8 cellular contexts compared by ENCODE assay signal in the genomic region with DNA sequence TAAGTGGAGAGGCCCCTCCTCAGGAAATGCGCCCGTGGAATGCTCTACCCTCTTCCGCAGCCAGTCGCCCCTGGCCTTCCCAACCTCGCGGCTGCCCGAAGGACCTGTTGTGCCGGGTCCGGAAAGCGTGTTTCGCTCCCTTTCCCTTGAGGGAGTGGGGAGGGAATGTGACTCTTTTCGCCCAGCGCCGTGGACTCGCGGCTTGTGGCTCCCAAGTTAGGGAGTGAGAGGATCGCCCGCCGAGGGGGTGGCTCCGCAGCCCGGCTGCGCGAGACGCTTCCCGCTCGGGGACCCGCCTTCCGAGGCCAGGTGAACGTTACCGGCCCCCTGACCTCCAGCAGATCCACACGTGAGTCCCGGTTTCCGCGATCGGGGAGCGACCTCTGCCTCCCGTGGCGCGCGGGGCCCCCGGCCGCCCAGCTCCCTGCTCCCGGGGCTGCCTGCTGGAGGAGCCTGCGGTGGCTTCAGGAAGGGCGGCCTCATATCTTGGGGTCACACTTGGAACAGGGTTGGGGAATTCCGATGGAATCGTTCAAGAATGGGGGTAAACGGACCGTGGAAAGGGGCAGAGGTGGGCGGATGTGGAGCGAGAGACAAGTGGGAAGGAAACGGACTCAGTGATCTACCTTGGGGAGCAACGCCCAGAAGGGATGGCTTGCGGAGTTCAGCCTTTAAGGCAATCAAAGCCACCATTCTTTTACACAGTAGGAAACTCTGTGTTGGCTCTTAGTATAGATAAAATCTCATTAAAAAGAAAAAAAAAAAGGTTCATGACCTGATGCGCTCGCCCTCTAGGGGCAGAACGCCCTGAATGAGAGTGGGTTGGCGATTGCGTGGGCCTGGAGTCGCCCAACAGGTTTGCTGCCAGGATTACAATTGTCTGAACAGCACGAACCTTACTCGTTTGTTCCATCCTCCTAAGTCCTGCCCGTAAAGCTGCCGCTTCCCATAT. TPM values are rescaled to one million over a fixed set of nuclear protein-coding genes. Genes with fewer than 3 reads are reported as not detected.
DNase-seq lines count a peak whose midpoint lies in the region; ATAC-seq, FAIRE-seq and TF ChIP-seq lines count a peak whose summit lies in the region.

No MANE protein-coding gene starts in this region.

- H3K79me2 ChIP-seq in OCI-LY7 (ENCODE audit: insufficient read depth, low read depth, low read length) (no peaks in the 10 kb centered on the region), keratinocyte (ENCODE audit: control insufficient read depth, insufficient read depth, low read length) (no peaks in the 10 kb centered on the region)

- peak; percentile 59 for TF ChIP-seq CTCF in OCI-LY7 (conservative IDR thresholded peaks at IDR 0.05; ENCODE audit: low read length)
- peak; percentile 32 to 49 (median 48) for TF ChIP-seq CTCF in breast epithelium (IDR thresholded peaks at IDR 0.05)
- TF ChIP-seq CTCF in keratinocyte (optimal IDR thresholded peaks at IDR 0.05 in 1 of 3, IDR thresholded peaks at IDR 0.05 in 1 of 3, conservative IDR thresholded peaks at IDR 0.05 in 1 of 3; ENCODE audit: extremely low read depth in 1 of 3, insufficient read depth in 2 of 3, low read length in 3 of 3), result peak; percentile 50 to 61 (median 56)

- H3K4me2 ChIP-seq in OCI-LY7 (ENCODE audit: low read length) (peak overlapping the region; percentile 48; the same call in 1 of the 2 replicates), keratinocyte (ENCODE audit: control insufficient read depth, extremely low read depth, insufficient read depth, low read depth, low read length) (peak overlapping the region; percentile 92)

- no peaks in the 10 kb centered on the region for H3K9me1 ChIP-seq in keratinocyte (ENCODE audit: control insufficient read depth, extremely low read depth, insufficient read depth, low read length)

- H3K36me3 ChIP-seq in OCI-LY7 (ENCODE audit: insufficient read depth, low read length), result no peaks in the 10 kb centered on the region
- no peaks in the 10 kb centered on the region for H3K36me3 ChIP-seq in breast epithelium
- no peaks in the 10 kb centered on the region for H3K36me3 ChIP-seq in keratinocyte (ENCODE audit: control insufficient read depth in 2 of 2, extremely low read depth in 1 of 2, insufficient read depth in 2 of 2, low read length in 2 of 2)

- H2AFZ ChIP-seq in OCI-LY7 (ENCODE audit: low read length) (no peak overlapping the region), keratinocyte (ENCODE audit: control insufficient read depth, low read length) (peak overlapping the region; percentile 97)

- POLR2A ChIA-PET in OCI-LY7 (lab: Charles Lee), result no interaction called here

- H3K4me1 ChIP-seq in OCI-LY7 (ENCODE audit: insufficient read depth, low read length, poor library complexity, severe bottlenecking) (no peaks in the 10 kb centered on the region), breast epithelium (peaks cover 0 to 3% of the 10 kb centered on the region in 2 donors), keratinocyte (ENCODE audit: control insufficient read depth, extremely low read depth, insufficient read depth, low read length) (peaks cover 19% of the 10 kb centered on the region)

- H3K27ac ChIP-seq in OCI-LY7 (ENCODE audit: low read depth, low read length, poor library complexity, severe bottlenecking) (no peak overlapping the region), breast epithelium (peak overlapping the region; percentile 89 to 90), keratinocyte (ENCODE audit: control insufficient read depth, insufficient read depth, low read length) (peak overlapping the region; percentile 61)

- H3K4me3 ChIP-seq in OCI-LY7 (ENCODE audit: low read depth, low read length, poor library complexity, severe bottlenecking) (no peak overlapping the region), breast epithelium (peak overlapping the region; percentile 55 to 91 (median 73)), keratinocyte (ENCODE audit: control insufficient read depth in 2 of 3, extremely low read depth in 1 of 3, insufficient read depth in 2 of 3, low read depth in 1 of 3, low read length in 3 of 3) (peak overlapping the region; percentile 67 to 94 (median 85))

- no peaks in the 10 kb centered on the region for H4K20me1 ChIP-seq in OCI-LY7 (ENCODE audit: insufficient read depth, low read length)
- no peaks in the 10 kb centered on the region for H4K20me1 ChIP-seq in keratinocyte (ENCODE audit: control insufficient read depth, extremely low read depth, insufficient read depth, low read length)

- no peak for TF ChIP-seq POLR2A in breast epithelium (IDR thresholded peaks at IDR 0.05)

- peak overlapping the region; percentile 88 for H3K9ac ChIP-seq in keratinocyte (ENCODE audit: control insufficient read depth, extremely low read depth, insufficient read depth, low read length)

- peak; percentile 43 for FAIRE-seq in keratinocyte (lab: Jason Lieb, UNC)

- dilution Hi-C loops in keratinocyte (cut with MboI; ENCODE audit: extremely low pct_ligation_motif_present, low sequenced_read_pairs), result no loop called here

- peak; percentile 35 for ATAC-seq in GM18498 (IDR thresholded peaks at IDR 0.05; ENCODE audit: unreplicated experiment)

- H3K27me3 ChIP-seq in breast epithelium (no peaks in the 10 kb centered on the region), keratinocyte (ENCODE audit: control insufficient read depth, extremely low read depth, insufficient read depth, low read length) (no peaks in the 10 kb centered on the region)

- H3K9me2 ChIP-seq in OCI-LY7 (ENCODE audit: insufficient read depth, low read length), result no peaks in the 10 kb centered on the region; the same call in 1 of the 2 replicates

- CTCF ChIA-PET in OCI-LY7 (lab: Charles Lee; ENCODE audit: unreplicated experiment), result no interaction called here

- peak; percentile 21 for DNase-seq in 8988T
- DNase-seq in OCI-LY7 (ENCODE audit: low spot score), result peak; percentile 4
- DNase-seq in breast epithelium (ENCODE audit: low spot score in 2 of 2), result peak; percentile 59 to 62
- no peak for DNase-seq in keratinocyte (ENCODE audit: low read depth, low spot score)
- DNase-seq in stimulated activated CD4-positive, alpha-beta T cell treated with anti-CD3 and anti-CD28 coated beads, Interleukin-2, amount 100 ng/mL, for 4 hours (ENCODE audit: low read depth), result peak; percentile 11
- no peak for DNase-seq in NCI-H1105 treated with DMSO at 0.1 percent for 48 hours (lab: John Stamatoyannopoulos, UW)
- DNase-seq in NCI-H187 (lab: John Stamatoyannopoulos, UW), result no peak

- H3K9me3 ChIP-seq in OCI-LY7 (ENCODE audit: low read length) (no peaks in the 10 kb centered on the region), breast epithelium (no peaks in the 10 kb centered on the region), keratinocyte (ENCODE audit: control insufficient read depth, low read depth, low read length) (no peaks in the 10 kb centered on the region)

- BruUV-seq in OCI-LY7 (replicated peaks; lab: Mats Ljungman, UMichigan), result no TSS peak

- intact Hi-C loops in OCI-LY7 (cut with micrococcal nuclease; ENCODE audit: unreplicated experiment), result no loop called here
- intact Hi-C loops in breast epithelium (cut with DNase I; ENCODE audit: low total_unique reads), result no loop called here

RNA-seq across cellular contexts. Expression of a gene that starts 0.9 kb away (rescaled TPM):
- total RNA-seq in OCI-LY7 (2014; rRNA removed; shearing (Covaris generic)), result not detected in 2 replicates
- not detected in 2 replicates for total RNA-seq in OCI-LY7 (2022)
- 100 to 1,000 TPM in 1 of 3 donors, 10 to 100 TPM in 2; 27.2 to 266 (median 81.3) TPM for total RNA-seq in breast epithelium
- polyA plus RNA-seq in keratinocyte, result 99.6 to 135 TPM (median 129 TPM) in 3 replicates
- 264 TPM for polyA plus RNA-seq in keratinocyte (2011; ENCODE audit: low read depth)
- 153 and 181 TPM in 2 replicates for polyA plus RNA-seq in keratinocyte (2011; cell fraction: cytosol; rRNA removed)
- polyA plus RNA-seq in keratinocyte (2011; cell fraction: nucleus; rRNA removed), result 73.6 and 80.3 TPM in 2 replicates
- polyA plus RNA-seq in keratinocyte (2012; ENCODE audit: low replicate concordance), result 66.5 and 140 TPM in 2 replicates
- 36.9 to 56.3 TPM (median 40.5 TPM) in 3 replicates for polyA minus RNA-seq in keratinocyte
- polyA minus RNA-seq in keratinocyte (2011; cell fraction: cytosol; rRNA and poly(A)+ RNA removed), result 66.2 TPM
- 20.3 and 30.7 TPM in 2 replicates for polyA minus RNA-seq in keratinocyte (2011; cell fraction: nucleus; rRNA and poly(A)+ RNA removed)

Comparison
In these comparisons a context has a peak if more than half of its experiments do, and no peak if none do; other contexts are left out.
1. DNase-seq: peak in 8988T (single experiment), OCI-LY7 (single experiment), breast epithelium (2 of 2) and stimulated activated CD4-positive, alpha-beta T cell treated with anti-CD3 and anti-CD28 coated beads, Interleukin-2, amount 100 ng/mL, for 4 hours (single experiment); none in keratinocyte (single experiment), NCI-H1105 treated with DMSO at 0.1 percent for 48 hours (single experiment) and NCI-H187 (0 of 2).
2. RNA of a gene that starts 0.9 kb away (total RNA-seq): 27.2 to 266 TPM in breast epithelium; not detected in OCI-LY7; every median in the first group is over 10 times any median in the second.
3. Peak in every context shown above with its lines, with median percentiles within 50 percentile points of each other: CTCF ChIP-seq.